3 cellular contexts compared by ENCODE assay signal in the genomic region with DNA sequence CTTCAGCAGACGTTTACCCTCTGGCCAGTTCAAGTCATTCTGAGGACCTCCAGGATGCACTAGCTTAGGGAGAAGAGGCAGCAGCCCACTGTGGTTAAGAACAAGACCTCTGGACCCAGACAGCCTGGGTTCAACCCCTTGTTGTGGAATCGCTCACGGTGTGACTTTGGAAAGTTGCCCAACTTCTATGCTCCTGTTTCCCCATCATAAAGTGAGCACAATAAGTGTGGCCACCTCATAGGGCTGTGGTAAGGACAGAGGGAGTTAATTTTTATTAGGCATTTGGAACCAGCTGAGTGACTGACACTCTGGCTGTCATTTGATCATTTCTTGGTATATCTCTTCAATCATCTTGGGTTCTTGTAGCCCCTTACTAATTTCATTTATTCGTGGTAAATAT. TPM values are rescaled to one million over a fixed set of nuclear protein-coding genes. Genes with fewer than 3 reads are reported as not detected.
"Had no signal": no experiment of that assay in that cellular context is flagged by ENCODE, and none has a peak within 500 bp of the region (broad histone marks: within the 10 kb centered on the region; RNA-seq: fewer than 3 reads in every experiment).

No MANE protein-coding gene starts in this region.

RNA-seq across cellular contexts. Expression of gene NPY4R2, which starts 31.6 kb away (rescaled TPM):
- total RNA-seq: LHCN-M2, MCF 10A, NCI-H460 had no signal
